Comparison of ENCODE assay signal across 14 cellular contexts in the genomic region with DNA sequence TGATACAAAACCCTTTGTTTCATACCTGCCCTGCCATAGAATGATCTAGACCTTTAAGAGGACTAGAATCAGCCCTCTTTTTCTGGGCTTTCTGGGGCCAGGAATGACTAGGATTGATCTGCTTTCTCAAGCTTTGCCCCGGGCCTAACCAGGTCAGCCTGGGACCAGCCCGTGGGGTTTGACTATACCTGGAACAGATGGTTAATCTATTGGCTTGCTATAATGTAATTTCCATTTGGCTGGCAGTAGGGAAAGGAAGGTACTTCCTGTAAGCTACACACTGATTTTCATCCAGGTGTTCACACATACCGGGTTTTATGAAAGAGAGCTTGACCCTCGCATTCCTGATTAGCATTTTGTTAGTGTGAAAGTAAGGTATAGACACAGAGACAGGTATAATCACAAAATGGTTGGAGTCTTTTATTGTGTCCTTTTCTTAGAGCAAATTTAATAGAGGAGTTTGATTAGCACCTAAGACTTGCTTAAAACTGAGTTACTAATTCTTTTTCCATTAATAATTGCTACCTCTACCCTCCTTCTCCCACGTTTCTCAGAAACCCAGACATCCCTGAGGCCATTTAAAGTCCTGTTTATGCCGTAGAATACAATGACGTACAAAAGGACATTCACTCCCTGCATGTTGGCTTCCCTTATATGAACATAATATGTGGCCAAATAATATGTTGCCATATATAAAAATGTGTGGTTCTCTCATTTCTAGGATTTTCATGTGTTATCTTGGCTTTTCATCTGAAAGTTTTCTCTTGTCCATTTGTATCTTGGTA. TPM values are rescaled to one million over a fixed set of nuclear protein-coding genes. Genes with fewer than 3 reads are reported as not detected.
A peak's percentile ranks its signal among the peaks of the same experiment; 100 is the strongest.
DNase-seq lines count a peak whose midpoint lies in the region; FAIRE-seq and TF ChIP-seq lines count a peak whose summit lies in the region.
"Had no signal": no experiment of that assay in that cellular context is flagged by ENCODE, and none has a peak within 500 bp of the region (broad histone marks: within the 10 kb centered on the region; RNA-seq: fewer than 3 reads in every experiment).

No MANE protein-coding gene starts in this region.

- no peak overlapping the region for H2BK12ac ChIP-seq in H9 (ENCODE audit: insufficient read length, low read depth, low read length)

- no peak overlapping the region for H3K4me3 ChIP-seq in WERI-Rb-1 (ENCODE audit: low read depth, low read length)
- H3K4me3 ChIP-seq in right atrium auricular region, result no peak overlapping the region
- H3K4me3 ChIP-seq in SK-N-SH (ENCODE audit: low read depth in 2 of 2, low read length in 1 of 2), result no peak overlapping the region
- H3K4me3 ChIP-seq: neural progenitor cell had no signal

- peak overlapping the region; percentile 55 for H3K27ac ChIP-seq in WERI-Rb-1
- peak overlapping the region; percentile 54 to 87 for H3K27ac ChIP-seq in right atrium auricular region
- no peak overlapping the region for H3K27ac ChIP-seq in H9 (ENCODE audit: insufficient read length, low read depth, low read length)
- no peak overlapping the region; a peak in 1 of 4 replicates for H3K27ac ChIP-seq in SK-N-SH (ENCODE audit: low read depth in 2 of 2, low read length in 1 of 2)
- H3K27ac ChIP-seq: neural progenitor cell had no signal

- no peak overlapping the region for H3K23ac ChIP-seq in H9 (ENCODE audit: insufficient read length, low read depth, low read length)

- no peak overlapping the region for H2BK5ac ChIP-seq in H9 (ENCODE audit: insufficient read length, low read length)

- H3K79me2 ChIP-seq in H9 (ENCODE audit: insufficient read depth, low read length) (no peaks in the 10 kb centered on the region), SK-N-SH (ENCODE audit: insufficient read depth) (peaks cover 70% of the 10 kb centered on the region)

- no peak overlapping the region for H4K91ac ChIP-seq in H9 (ENCODE audit: insufficient read length, low read depth, low read length)

- DNase-seq in GM18507 (ENCODE audit: extremely low spot score, insufficient read length, low read depth), result no peak
- peak; percentile 74 for DNase-seq in WERI-Rb-1
- no peak for DNase-seq in right atrium auricular region (ENCODE audit: low spot score)
- peak; percentile 82 for DNase-seq in renal cortical epithelial cell (ENCODE audit: low read depth)
- no peak for DNase-seq in NCI-H128 (lab: John Stamatoyannopoulos, UW; ENCODE audit: unreplicated experiment)
- DNase-seq in H9, result no peak
- DNase-seq in SK-N-SH, result no peak
- DNase-seq in activated CD8-positive, alpha-beta memory T cell treated with anti-CD3 and anti-CD28 coated beads for 24 hours, result no peak
- DNase-seq: NCI-H1092 treated with DMSO at 0.1 percent for 48 hours; NCI-H524 treated with DMSO at 0.1 percent for 48 hours; SIG-M5; stimulated activated CD4-positive, alpha-beta T cell treated with anti-CD3 and anti-CD28 coated beads, Interleukin-15, amount 100 ng/mL, for 24 hours had no signal

- no peak overlapping the region for H2AK5ac ChIP-seq in H9 (ENCODE audit: insufficient read length, low read length)

- H3K14ac ChIP-seq in H9 (ENCODE audit: insufficient read depth, low read length), result no peak overlapping the region

- H3K9me3 Mint-ChIP-seq in H9, result peaks cover 12 to 13% of the 10 kb centered on the region in 2 experiments
- H3K9me3 Mint-ChIP-seq: activated T-helper 1 cell treated with anti-CD3 and anti-CD28 coated beads, Interleukin-12 subunit alpha, Interleukin-12 subunit beta, Interleukin-2, Interleukin-4 antibody, amounts not matched to agents 30 ng/mL and 10 ng/mL and 1 ng/mL, durations not matched to agents 14 hours and 24 hours and 36 hours had no signal

- no peaks in the 10 kb centered on the region for H3K79me1 ChIP-seq in H9 (ENCODE audit: insufficient read depth, low read depth, low read length, poor library complexity, severe bottlenecking)

- H3K9me2 ChIP-seq in SK-N-SH, result no peaks in the 10 kb centered on the region

- no peak overlapping the region for H3T11ph ChIP-seq in H9 (ENCODE audit: low read length)

- no peak overlapping the region for H2BK15ac ChIP-seq in H9 (ENCODE audit: low read depth, low read length)

- CTCF ChIA-PET in SK-N-SH (lab: Yijun Ruan, JAX), result no interaction called here

- FAIRE-seq in GM18507 (lab: Jason Lieb, UNC), result peak; percentile 5

- H3K4me2 ChIP-seq in H9 (ENCODE audit: insufficient read depth, insufficient read length, low read length) (no peak overlapping the region), SK-N-SH (no peak overlapping the region)
- H3K4me2 ChIP-seq: neural progenitor cell had no signal

- no peak overlapping the region for H2BK20ac ChIP-seq in H9 (ENCODE audit: low read depth, low read length, poor library complexity, severe bottlenecking)

- H4K5ac ChIP-seq in H9 (ENCODE audit: insufficient read length, low read depth, low read length), result no peak overlapping the region

- no peak overlapping the region for H3K18ac ChIP-seq in H9 (ENCODE audit: insufficient read length, low read depth, low read length)

- H3K56ac ChIP-seq in H9 (ENCODE audit: insufficient read length, low read depth, low read length), result no peak overlapping the region

- H3F3A ChIP-seq in SK-N-SH (replicated peaks; ENCODE audit: insufficient read depth), result peaks cover 3% of the 10 kb centered on the region

- no peak overlapping the region for H2AFZ ChIP-seq in H9 (ENCODE audit: low read length)
- no peak overlapping the region for H2AFZ ChIP-seq in SK-N-SH (ENCODE audit: low read depth)
- H2AFZ ChIP-seq: neural progenitor cell had no signal

- H4K8ac ChIP-seq in H9 (replicated peaks; ENCODE audit: insufficient read length, low read depth, low read length), result no peak overlapping the region

- peaks cover 8 to 15% (median 8%) of the 10 kb centered on the region in 3 experiments for H3K36me3 Mint-ChIP-seq in H9 (ENCODE audit: insufficient read depth in 1 of 3, low read depth in 3 of 3)

- TF ChIP-seq CTCF in WERI-Rb-1 (IDR thresholded peaks at IDR 0.05; ENCODE audit: low read depth, low read length) (no peak), right atrium auricular region (IDR thresholded peaks at IDR 0.05) (no peak), H9 (conservative IDR thresholded peaks at IDR 0.05) (no peak), SK-N-SH (IDR thresholded peaks at IDR 0.05) (no peak)

- H3K27me3 ChIP-seq in WERI-Rb-1 (ENCODE audit: insufficient read depth, low read depth, severe bottlenecking), result no peaks in the 10 kb centered on the region
- no peaks in the 10 kb centered on the region for H3K27me3 ChIP-seq in right atrium auricular region
- no peaks in the 10 kb centered on the region for H3K27me3 ChIP-seq in H9 (ENCODE audit: insufficient read depth, low read length)
- H3K27me3 ChIP-seq in SK-N-SH (ENCODE audit: insufficient read depth), result no peaks in the 10 kb centered on the region
- H3K27me3 ChIP-seq: neural progenitor cell had no signal

- peaks cover 9 to 30% of the 10 kb centered on the region in 2 experiments for H3K4me1 Mint-ChIP-seq in H9
- H3K4me1 Mint-ChIP-seq: neural progenitor cell had no signal

- no peaks in the 10 kb centered on the region for H3K36me3 ChIP-seq in WERI-Rb-1
- H3K36me3 ChIP-seq in right atrium auricular region, result no peaks in the 10 kb centered on the region
- peaks cover 0 to 1% of the 10 kb centered on the region in 2 experiments for H3K36me3 ChIP-seq in SK-N-SH (replicated peaks in 1 of 2; ENCODE audit: control insufficient read depth in 1 of 2, insufficient read depth in 2 of 2, low read length in 1 of 2)
- H3K36me3 ChIP-seq: neural progenitor cell had no signal

- no peaks in the 10 kb centered on the region for H3K23me2 ChIP-seq in H9 (ENCODE audit: insufficient read length, low read depth, low read length, poor library complexity, severe bottlenecking)

- no peak overlapping the region for H2BK120ac ChIP-seq in H9 (ENCODE audit: low read depth, low read length, poor library complexity, severe bottlenecking)

- H4K20me1 ChIP-seq in H9 (ENCODE audit: control insufficient read depth, insufficient read depth, insufficient read length), result no peaks in the 10 kb centered on the region
- H4K20me1 ChIP-seq in SK-N-SH (ENCODE audit: insufficient read depth), result no peaks in the 10 kb centered on the region

- WGBS in H9 (ENCODE audit: extremely low coverage, insufficient read length, low lambda C conversion rate), result no CpG with 5 or more reads among the region's 7 CpGs
- 82% methylated on average over 7 of the region's 7 CpGs for WGBS in SK-N-SH (ENCODE audit: low lambda C conversion rate)

- peaks cover 1% of the 10 kb centered on the region for H3K27me3 Mint-ChIP-seq in H9 (ENCODE audit: low read depth)

- POLR2A ChIA-PET in SK-N-SH (lab: Yijun Ruan, JAX), result no interaction called here

- peak overlapping the region in 1 of 3 experiments; percentile 24; a peak in 1 of 7 replicates for H3K27ac Mint-ChIP-seq in H9
- H3K27ac Mint-ChIP-seq: activated T-helper 1 cell treated with anti-CD3 and anti-CD28 coated beads, Interleukin-12 subunit alpha, Interleukin-12 subunit beta, Interleukin-2, Interleukin-4 antibody, amounts not matched to agents 30 ng/mL and 10 ng/mL and 1 ng/mL, durations not matched to agents 14 hours and 24 hours and 36 hours; neural progenitor cell had no signal

- H3K9ac ChIP-seq in H9 (ENCODE audit: extremely low read depth, insufficient read length, low read length) (no peak overlapping the region), SK-N-SH (no peak overlapping the region)
- H3K9ac ChIP-seq: neural progenitor cell had no signal

- no peak for TF ChIP-seq RAD21 in SK-N-SH (IDR thresholded peaks at IDR 0.05; ENCODE audit: low read length)

- no peak for TF ChIP-seq EP300 in SK-N-SH (IDR thresholded peaks at IDR 0.05; ENCODE audit: borderline replicate concordance in 1 of 2, low read depth in 1 of 2, low read length in 1 of 2)

- no peak overlapping the region for H3K4ac ChIP-seq in H9 (ENCODE audit: low read depth, low read length)

- H3K4me3 Mint-ChIP-seq in H9, result no peak overlapping the region
- H3K4me3 Mint-ChIP-seq: activated T-helper 1 cell treated with anti-CD3 and anti-CD28 coated beads, Interleukin-12 subunit alpha, Interleukin-12 subunit beta, Interleukin-2, Interleukin-4 antibody, amounts not matched to agents 30 ng/mL and 10 ng/mL and 1 ng/mL, durations not matched to agents 14 hours and 24 hours and 36 hours; neural progenitor cell had no signal

- H3K4me1 ChIP-seq in right atrium auricular region (peaks cover 3 to 20% of the 10 kb centered on the region in 2 donors), H9 (ENCODE audit: insufficient read depth, low read length) (no peaks in the 10 kb centered on the region; the same call in 1 of the 2 replicates), SK-N-SH (ENCODE audit: control insufficient read depth in 1 of 2, insufficient read depth in 2 of 2, low read depth in 1 of 2, low read length in 1 of 2) (peaks cover 2 to 3% of the 10 kb centered on the region in 2 experiments; a peak in 3 of 4 replicates)

- peaks cover under 1% of the 10 kb centered on the region for H3K9me3 ChIP-seq in WERI-Rb-1 (ENCODE audit: severe bottlenecking)
- H3K9me3 ChIP-seq in right atrium auricular region, result no peaks in the 10 kb centered on the region
- no peaks in the 10 kb centered on the region for H3K9me3 ChIP-seq in H9 (ENCODE audit: control insufficient read depth, low read depth, low read length)
- no peaks in the 10 kb centered on the region for H3K9me3 ChIP-seq in SK-N-SH

RNA-seq across cellular contexts. Expression of a gene that starts 17.3 kb away (rescaled TPM):
- total RNA-seq in right atrium auricular region (10 to 100 TPM; 50.2 to 60.0 TPM), renal cortical epithelial cell (72.9 and 122 TPM in 2 replicates), H9 (2021) (3.6 and 4.1 TPM in 2 replicates)
- polyA plus RNA-seq in SK-N-SH (2012; rRNA removed), result 4.3 and 5.9 TPM in 2 replicates
- polyA plus RNA-seq in SK-N-SH (2012; cell fraction: cytosol; rRNA removed), result 6.1 and 6.6 TPM in 2 replicates
- 3.7 and 9.1 TPM in 2 replicates for polyA plus RNA-seq in SK-N-SH (2012; cell fraction: nucleus; rRNA removed)

Comparison
In these comparisons a context has a peak if more than half of its experiments do, and no peak if none do; other contexts are left out.
1. DNase-seq: peak in WERI-Rb-1 (single experiment) and renal cortical epithelial cell (single experiment); none in GM18507 (single experiment), right atrium auricular region (single experiment), NCI-H128 (single experiment), H9 (single experiment), SK-N-SH (single experiment) and activated CD8-positive, alpha-beta memory T cell treated with anti-CD3 and anti-CD28 coated beads for 24 hours (single experiment).
2. H3K27ac ChIP-seq: peak in WERI-Rb-1 (single experiment) and right atrium auricular region (2 of 2); none in H9 (single experiment) and SK-N-SH (0 of 2).
3. RNA of a gene that starts 17.3 kb away (total RNA-seq): 72.9 to 122 TPM in renal cortical epithelial cell and 50.2 to 60.0 TPM in right atrium auricular region; 3.6 to 4.1 TPM in H9; every median in the first group is over 10 times any median in the second.